8 cellular contexts compared by ENCODE assay signal in genomic region chr10:58268946-58269831, GRCh38. TPM values are rescaled to one million over a fixed set of nuclear protein-coding genes. Genes with fewer than 3 reads are reported as not detected.
DNase-seq lines count a peak whose midpoint lies in the region; ATAC-seq and TF ChIP-seq lines count a peak whose summit lies in the region.

CISD1 (plus strand) TSS chr10:58269162; CDS start chr10:58269274, 112 bp downstream.

- peak within 1 kb of the TSS; percentile 94 for H3K27ac ChIP-seq in AG04450 (ENCODE audit: low read depth, low read length)

- H3K27me3 ChIP-seq in AG04450 (ENCODE audit: control insufficient read depth, insufficient read depth, low read length) = no peaks in the 10 kb centered on the region

- ATAC-seq in GM18909 (IDR thresholded peaks at IDR 0.05; ENCODE audit: poor library complexity, unreplicated experiment) (peak; percentile 62), HG03175 (IDR thresholded peaks at IDR 0.05; ENCODE audit: unreplicated experiment) (peak; percentile 65), WTC11 (peak; percentile 82)

- H3K9me3 Mint-ChIP-seq in WTC11 = no peaks in the 10 kb centered on the region; the same call in 1 of the 2 replicates

- CTCF ChIA-PET in AG04450 (lab: Charles Lee) = interaction anchor here (0.8 to 1.8 kb wide), 4 partner anchors 22 to 92 kb away, joined by 3 to 12 read pairs (median 5); no protein-coding TSS in a partner anchor
- CTCF ChIA-PET in WTC11 (lab: Charles Lee) = interaction anchor here (0.5 to 2.0 kb wide), 8 partner anchors 11 to 131 kb away, joined by 3 to 8 read pairs (median 4); partner anchors contain the start of gene UBE2D1

- no peaks in the 10 kb centered on the region; the same call in 1 of the 2 replicates for H3K9me3 ChIP-seq in AG04450 (ENCODE audit: control insufficient read depth, insufficient read depth, low read length)

- H3K4me3 Mint-ChIP-seq in WTC11 = peak within 1 kb of the TSS; percentile 92

- H3K27ac Mint-ChIP-seq in WTC11 = peak within 1 kb of the TSS; percentile 99

- TF ChIP-seq CTCF in AG04450 (IDR thresholded peaks at IDR 0.05; ENCODE audit: low read depth, low read length) (no peak), WTC11 (IDR thresholded peaks at IDR 0.05) (no peak), cardiac fibroblast (IDR thresholded peaks at IDR 0.05; ENCODE audit: low read depth, low read length) (no peak)

- DNase-seq in AG04450 (ENCODE audit: low read depth, low spot score) (peak; percentile 99), NCI-H226 (peak; percentile 98), WTC11 (ENCODE audit: low spot score) (peak; percentile 95), cardiac fibroblast (ENCODE audit: low read depth in 2 of 2) (peak; percentile 100), iPS-NIHi7 (ENCODE audit: extremely low spot score) (peak; percentile 94), smooth muscle cell of the brain vasculature (ENCODE audit: low read depth, low spot score) (peak; percentile 99)

- H3K27me3 Mint-ChIP-seq in WTC11 (ENCODE audit: low read depth) = no peaks in the 10 kb centered on the region

- H3K4me3 ChIP-seq in AG04450 (ENCODE audit: low read depth, low read length) (peak within 1 kb of the TSS; percentile 87), cardiac fibroblast (replicated peaks in 1 of 2; ENCODE audit: low read depth in 2 of 2, low read length in 2 of 2) (peak within 1 kb of the TSS; percentile 80 to 83)

- peaks cover 45% of the 10 kb centered on the region for H3K4me1 Mint-ChIP-seq in WTC11

- POLR2A ChIA-PET in AG04450 (lab: Yijun Ruan, JAX) (interaction anchor here (0.7 to 1.6 kb wide), 3 partner anchors 22 to 81 kb away, joined by 3 to 8 read pairs (median 4); no protein-coding TSS in a partner anchor), WTC11 (lab: Charles Lee) (interaction anchor here (0.6 to 1.4 kb wide), 2 partner anchors 21 to 120 kb away, joined by 5 read pairs; no protein-coding TSS in a partner anchor)

- peaks cover 5% of the 10 kb centered on the region; the same call in 1 of the 2 replicates for H3K36me3 Mint-ChIP-seq in WTC11

TF ChIP-seq in WTC11, 78 proteins besides CTCF, POLR2A, EP300 and RAD21 (continues in another document):
- TF ChIP-seq SOX15 (CRISPR knock-in tag; IDR thresholded peaks at IDR 0.05) (no peak), TP53 (CRISPR knock-in tag; IDR thresholded peaks at IDR 0.05) (peak; percentile 86; the same call in 1 of the 2 replicates), GTF2I (CRISPR knock-in tag; conservative IDR thresholded peaks at IDR 0.05) (no peak), RORB (CRISPR knock-in tag; IDR thresholded peaks at IDR 0.05) (no peak), AFF4 (CRISPR knock-in tag; IDR thresholded peaks at IDR 0.05; ENCODE audit: borderline replicate concordance) (no peak), MYBL2 (CRISPR knock-in tag; IDR thresholded peaks at IDR 0.05) (peak; percentile 96), ZNF425 (CRISPR knock-in tag; conservative IDR thresholded peaks at IDR 0.05) (no peak), NFATC4 (CRISPR knock-in tag; IDR thresholded peaks at IDR 0.05) (no peak), ZNF671 (CRISPR knock-in tag; IDR thresholded peaks at IDR 0.05) (no peak), CREM (CRISPR knock-in tag; IDR thresholded peaks at IDR 0.05) (peak; percentile 88), ESRRA (CRISPR knock-in tag; IDR thresholded peaks at IDR 0.05; ENCODE audit: borderline replicate concordance) (peak; percentile 94; the same call in 1 of the 2 replicates), ETV6 (CRISPR knock-in tag; IDR thresholded peaks at IDR 0.05) (peak; percentile 98), CBFB (CRISPR knock-in tag; IDR thresholded peaks at IDR 0.05; ENCODE audit: low read depth) (no peak), STAT6 (CRISPR knock-in tag; conservative IDR thresholded peaks at IDR 0.05; ENCODE audit: low read depth) (no peak), E2F4 (CRISPR knock-in tag; IDR thresholded peaks at IDR 0.05; ENCODE audit: borderline replicate concordance, low read depth) (peak; percentile 71; the same call in 1 of the 2 replicates), JAZF1 (CRISPR knock-in tag; IDR thresholded peaks at IDR 0.05) (no peak), ZNF121 (CRISPR knock-in tag; IDR thresholded peaks at IDR 0.05) (peak; percentile 21; the same call in 1 of the 2 replicates)

RNA-seq across cellular contexts. Expression of gene CISD1, which starts in this region (rescaled TPM):
- polyA plus RNA-seq in AG04450 (2011; rRNA removed) = 59.9 and 80.0 TPM in 2 replicates
- 5.5 and 10.6 TPM in 2 replicates for polyA minus RNA-seq in AG04450 (2011; rRNA and poly(A)+ RNA removed)
- 46.6 to 53.8 TPM (median 48.3 TPM) in 3 replicates for total RNA-seq in WTC11 (2021)

Comparison
In these comparisons a context has a peak if more than half of its experiments do, and no peak if none do; other contexts are left out.
1. Peak in every context shown above with its lines: DNase-seq, ATAC-seq, H3K4me3 ChIP-seq and H3K27ac ChIP-seq.